8 cellular contexts compared by ENCODE assay signal in the genomic region with DNA sequence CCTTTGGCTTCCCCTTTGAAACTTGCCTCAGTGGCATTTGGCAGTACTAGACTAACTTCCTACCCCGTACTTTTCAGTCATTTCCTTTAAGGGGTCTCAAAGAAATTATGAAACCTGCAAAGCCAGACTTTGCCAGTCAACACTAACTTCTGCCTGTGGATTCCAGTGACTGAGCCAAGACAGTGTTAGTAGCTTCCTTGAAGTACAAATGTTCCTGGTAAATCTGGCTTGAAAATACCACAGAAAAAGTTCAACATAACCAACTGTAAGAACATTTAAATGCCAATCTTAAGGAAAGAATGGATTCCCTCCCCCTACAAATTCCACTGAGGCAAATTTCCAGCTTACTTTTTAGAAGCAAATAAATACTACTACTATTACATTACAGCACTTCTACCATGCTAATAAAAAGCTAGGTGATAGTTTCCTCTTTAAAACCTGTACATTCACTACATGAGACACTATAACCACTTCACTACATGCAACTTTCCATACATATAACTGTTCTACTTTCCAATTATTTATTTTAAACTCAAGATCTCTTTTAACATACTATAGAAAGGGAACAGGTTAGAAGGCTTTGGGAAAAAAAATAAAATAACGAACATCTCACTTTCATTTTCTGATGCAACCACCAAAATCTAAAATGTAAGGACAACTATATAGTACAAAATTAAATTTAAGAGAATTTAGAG. TPM values are rescaled to one million over a fixed set of nuclear protein-coding genes. Genes with fewer than 3 reads are reported as not detected.
A peak's percentile ranks its signal among the peaks of the same experiment; 100 is the strongest.
DNase-seq lines count a peak whose midpoint lies in the region; ATAC-seq and TF ChIP-seq lines count a peak whose summit lies in the region.

No MANE protein-coding gene starts in this region.

- H3K36me3 ChIP-seq in cardiac muscle cell (no peaks in the 10 kb centered on the region), upper lobe of left lung (no peaks in the 10 kb centered on the region)

- peak overlapping the region; percentile 92 for H3K4me3 ChIP-seq in cardiac muscle cell
- peak overlapping the region in 3 of 4 donors; percentile 94 to 97 (median 95) for H3K4me3 ChIP-seq in upper lobe of left lung

- TF ChIP-seq CTCF in cardiac muscle cell (IDR thresholded peaks at IDR 0.05; ENCODE audit: low read depth, low read length) (no peak), upper lobe of left lung (IDR thresholded peaks at IDR 0.05) (no peak)

- H3K4me1 ChIP-seq in cardiac muscle cell (ENCODE audit: low read depth) (peaks cover 23% of the 10 kb centered on the region), upper lobe of left lung (peaks cover 23 to 49% (median 38%) of the 10 kb centered on the region in 4 donors)

- H3K27ac ChIP-seq in cardiac muscle cell (no peak overlapping the region), upper lobe of left lung (peak overlapping the region; percentile 3 to 100 (median 100))

- no peaks in the 10 kb centered on the region for H3K27me3 ChIP-seq in cardiac muscle cell
- H3K27me3 ChIP-seq in upper lobe of left lung: no peaks in the 10 kb centered on the region

- intact Hi-C loops in left ventricle myocardium superior (cut with micrococcal nuclease): no loop called here

- WGBS in upper lobe of left lung, 2 donors: 5 to 9% methylated on average over 2 of the region's 2 CpGs

- peak in 1 of 2 donors; percentile 54 for DNase-seq in cardiac muscle cell (ENCODE audit: low read depth in 1 of 2, low spot score in 1 of 2)
- DNase-seq in left ventricle myocardium superior: no peak
- peak; percentile 57 for DNase-seq in astrocyte of the hippocampus (ENCODE audit: low read depth, low spot score)
- peak; percentile 77 for DNase-seq in medulla oblongata (ENCODE audit: extremely low spot score)
- no peak for DNase-seq in upper lobe of left lung
- DNase-seq in stimulated activated naive CD4-positive, alpha-beta T cell treated with Interleukin-2 at 50 U/mL for 16 hours (lab: John Stamatoyannopoulos, UW): no peak
- no peak for DNase-seq in activated CD4-positive, alpha-beta T cell treated with anti-CD3 and anti-CD28 coated beads for 4 hours

- H3K9me3 ChIP-seq in cardiac muscle cell (ENCODE audit: low read depth): no peaks in the 10 kb centered on the region
- no peaks in the 10 kb centered on the region for H3K9me3 ChIP-seq in upper lobe of left lung

- TF ChIP-seq EP300 in upper lobe of left lung (IDR thresholded peaks at IDR 0.05): no peak

- ATAC-seq in left ventricle myocardium superior (no peak), upper lobe of left lung (ENCODE audit: low FRiP score in 2 of 2) (no peak), HG03196 (IDR thresholded peaks at IDR 0.05; ENCODE audit: unreplicated experiment) (no peak)

- TF ChIP-seq POLR2A in upper lobe of left lung (IDR thresholded peaks at IDR 0.05): no peak

RNA-seq across cellular contexts. Expression of a gene that starts 2.4 kb away (rescaled TPM):
- total RNA-seq in cardiac muscle cell (10.4 and 12.6 TPM in 2 replicates), left ventricle myocardium superior (8.2 TPM), upper lobe of left lung (10 to 100 TPM; 18.5 to 57.3 (median 36.2) TPM)
- polyA plus RNA-seq in cardiac muscle cell: 9.6 and 14.7 TPM in 2 replicates

Comparison
In these comparisons a context has a peak if more than half of its experiments do, and no peak if none do; other contexts are left out.
1. DNase-seq: peak in astrocyte of the hippocampus (single experiment) and medulla oblongata (single experiment); none in left ventricle myocardium superior (single experiment), upper lobe of left lung (0 of 2), stimulated activated naive CD4-positive, alpha-beta T cell treated with Interleukin-2 at 50 U/mL for 16 hours (single experiment) and activated CD4-positive, alpha-beta T cell treated with anti-CD3 and anti-CD28 coated beads for 4 hours (0 of 2).